25 cellular contexts compared by ENCODE assay signal in genomic region chr1:237740831-237741230, GRCh38.
"Had no signal": no experiment of that assay in that cellular context is flagged by ENCODE, and none has a peak within 500 bp of the region (broad histone marks: within the 10 kb centered on the region; RNA-seq: fewer than 3 reads in every experiment).

No MANE protein-coding gene starts in this region.

- H3K27ac Mint-ChIP-seq: activated CD4-positive, alpha-beta memory T cell treated with anti-CD3 and anti-CD28 coated beads, Interleukin-2, amount 10 ng/mL, durations not matched to agents 7 days and 5 days; activated CD4-positive, alpha-beta T cell treated with anti-CD3 and anti-CD28 coated beads, Interleukin-2, amount 10 ng/mL, durations not matched to agents 7 days and 5 days; activated naive CD4-positive, alpha-beta T cell treated with anti-CD3 and anti-CD28 coated beads, Interleukin-2, amount 10 ng/mL, durations not matched to agents 7 days and 5 days; activated naive CD4-positive, alpha-beta T cell treated with anti-CD3 and anti-CD28 coated beads, Interleukin-2, amount 50 U/mL, for 72 hours; activated naive CD8-positive, alpha-beta T cell treated with anti-CD3 and anti-CD28 coated beads, Interleukin-2, amount 10 ng/mL, durations not matched to agents 7 days and 5 days; activated T-cell treated with anti-CD3 and anti-CD28 coated beads, Interleukin-2, amount 50 U/mL, for 24 hours; activated T-cell treated with anti-CD3 and anti-CD28 coated beads, Interleukin-2, amount 50 U/mL, for 72 hours; brain; dendritic cell treated with granulocyte-macrophage colony-stimulating factor and Interleukin-4, amounts not matched to agents 40 ng/mL and 50 ng/mL, for 4 days; effector memory CD8-positive, alpha-beta T cell had no signal

- H3K4me1 Mint-ChIP-seq: brain had no signal

- ATAC-seq: activated naive CD4-positive, alpha-beta T cell treated with anti-CD3 and anti-CD28 coated beads, Interleukin-2, amount 50 U/mL, for 72 hours; activated T-cell treated with anti-CD3 and anti-CD28 coated beads, Interleukin-2, amount 50 U/mL, for 72 hours; effector memory CD8-positive, alpha-beta T cell; gastroesophageal sphincter; heart right ventricle had no signal

- H3K27me3 Mint-ChIP-seq: activated CD4-positive, alpha-beta memory T cell treated with anti-CD3 and anti-CD28 coated beads, Interleukin-2, amount 10 ng/mL, durations not matched to agents 7 days and 5 days; activated CD4-positive, alpha-beta T cell treated with anti-CD3 and anti-CD28 coated beads, Interleukin-2, amount 10 ng/mL, durations not matched to agents 7 days and 5 days; activated naive CD4-positive, alpha-beta T cell treated with anti-CD3 and anti-CD28 coated beads, Interleukin-2, amount 10 ng/mL, durations not matched to agents 7 days and 5 days; activated naive CD8-positive, alpha-beta T cell treated with anti-CD3 and anti-CD28 coated beads, Interleukin-2, amount 10 ng/mL, durations not matched to agents 7 days and 5 days; activated T-cell treated with anti-CD3 and anti-CD28 coated beads, Interleukin-2, amount 50 U/mL, for 24 hours; brain; central memory CD8-positive, alpha-beta T cell; dendritic cell treated with granulocyte-macrophage colony-stimulating factor and Interleukin-4, amounts not matched to agents 40 ng/mL and 50 ng/mL, for 4 days; effector memory CD8-positive, alpha-beta T cell had no signal

- H3K9me3 Mint-ChIP-seq: activated CD4-positive, alpha-beta T cell treated with anti-CD3 and anti-CD28 coated beads, Interleukin-2, amount 10 ng/mL, durations not matched to agents 7 days and 5 days; brain; dendritic cell treated with granulocyte-macrophage colony-stimulating factor and Interleukin-4, amounts not matched to agents 40 ng/mL and 50 ng/mL, for 4 days; effector memory CD8-positive, alpha-beta T cell had no signal

- DNase-seq: activated CD4-positive, alpha-beta memory T cell treated with anti-CD3 and anti-CD28 coated beads, Interleukin-2, amount 10 ng/mL, durations not matched to agents 7 days and 5 days; activated CD4-positive, alpha-beta T cell treated with anti-CD3 and anti-CD28 coated beads for 1 hour; activated CD4-positive, alpha-beta T cell treated with anti-CD3 and anti-CD28 coated beads for 4 hours; activated CD4-positive, alpha-beta T cell treated with anti-CD3 and anti-CD28 coated beads, Interleukin-2, amount 10 ng/mL, durations not matched to agents 7 days and 5 days; activated CD4-positive, alpha-beta T cell treated with anti-CD3 and anti-CD28 coated beads, Interleukin-2, amount 50 U/mL, for 4 hours; activated CD8-positive, alpha-beta memory T cell treated with anti-CD3 and anti-CD28 coated beads, Interleukin-2, amount 50 U/mL, for 48 hours; activated gamma-delta T cell; activated naive CD4-positive, alpha-beta T cell; activated naive CD4-positive, alpha-beta T cell treated with anti-CD3 and anti-CD28 coated beads, Interleukin-2, amount 10 ng/mL, durations not matched to agents 7 days and 5 days; activated naive CD8-positive, alpha-beta T cell treated with anti-CD3 and anti-CD28 coated beads, Interleukin-2, amount 10 ng/mL, durations not matched to agents 7 days and 5 days; activated T-cell treated with anti-CD3 and anti-CD28 coated beads for 4 hours; activated T-cell treated with anti-CD3 and anti-CD28 coated beads, Interleukin-2, amount 50 U/mL, for 24 hours; activated T-cell treated with anti-CD3 and anti-CD28 coated beads, Interleukin-2, amount 50 U/mL, for 72 hours; dorsolateral prefrontal cortex; effector CD4-positive, alpha-beta T cell; effector memory CD8-positive, alpha-beta T cell; esophagus squamous epithelium; foreskin melanocyte; heart right ventricle; T-helper 2 cell had no signal

- H3K4me3 Mint-ChIP-seq: activated CD4-positive, alpha-beta memory T cell treated with anti-CD3 and anti-CD28 coated beads, Interleukin-2, amount 10 ng/mL, durations not matched to agents 7 days and 5 days; activated CD4-positive, alpha-beta T cell treated with anti-CD3 and anti-CD28 coated beads, Interleukin-2, amount 10 ng/mL, durations not matched to agents 7 days and 5 days; activated naive CD4-positive, alpha-beta T cell treated with anti-CD3 and anti-CD28 coated beads, Interleukin-2, amount 10 ng/mL, durations not matched to agents 7 days and 5 days; activated naive CD8-positive, alpha-beta T cell treated with anti-CD3 and anti-CD28 coated beads, Interleukin-2, amount 10 ng/mL, durations not matched to agents 7 days and 5 days; activated T-cell treated with anti-CD3 and anti-CD28 coated beads, Interleukin-2, amount 50 U/mL, for 24 hours; activated T-cell treated with anti-CD3 and anti-CD28 coated beads, Interleukin-2, amount 50 U/mL, for 72 hours; brain; central memory CD8-positive, alpha-beta T cell; dendritic cell treated with granulocyte-macrophage colony-stimulating factor and Interleukin-4, amounts not matched to agents 40 ng/mL and 50 ng/mL, for 4 days; effector memory CD8-positive, alpha-beta T cell had no signal

- H3K36me3 Mint-ChIP-seq: activated naive CD4-positive, alpha-beta T cell treated with anti-CD3 and anti-CD28 coated beads, Interleukin-2, amount 10 ng/mL, durations not matched to agents 7 days and 5 days; activated naive CD4-positive, alpha-beta T cell treated with anti-CD3 and anti-CD28 coated beads, Interleukin-2, amount 50 U/mL, for 72 hours; brain had no signal
